In genomic region chr22:50698546-50698945, GRCh38 we compare ENCODE assay signal across 21 cellular contexts. TPM values are rescaled to one million over a fixed set of nuclear protein-coding genes. Genes with fewer than 3 reads are reported as not detected.
A peak's percentile ranks its signal among the peaks of the same experiment; 100 is the strongest.
DNase-seq lines count a peak whose midpoint lies in the region; ATAC-seq and TF ChIP-seq lines count a peak whose summit lies in the region.
"Had no signal": no experiment of that assay in that cellular context is flagged by ENCODE, and none has a peak within 500 bp of the region (broad histone marks: within the 10 kb centered on the region; RNA-seq: fewer than 3 reads in every experiment).

No MANE protein-coding gene starts in this region.

- intact Hi-C loops in HCT116 (cut with micrococcal nuclease) (no loop called here), dorsolateral prefrontal cortex (cut with DNase I) (loop anchor here (5.0 kb wide), 2 partner anchors 71 to 76 kb away; partner anchors contain the start of gene ARSA (in 1 of the 2)), sigmoid colon (cut with DNase I) (loop anchor here (5.0 kb wide), 1 partner anchor 71 kb away; the partner anchor contains the start of gene ARSA)

- no peak for TF ChIP-seq EP300 in sigmoid colon (IDR thresholded peaks at IDR 0.05)

- H3K79me2 ChIP-seq in HCT116 (ENCODE audit: insufficient read depth, low read length) = peaks cover 17% of the 10 kb centered on the region

- ATAC-seq in HCT116 (no peak), GM18873 (IDR thresholded peaks at IDR 0.05; ENCODE audit: low FRiP score, unreplicated experiment) (no peak), HG02678 (IDR thresholded peaks at IDR 0.05; ENCODE audit: unreplicated experiment) (no peak)

- no peak for TF ChIP-seq RAD21 in HCT116 (IDR thresholded peaks at IDR 0.05; ENCODE audit: low read depth)
- no peak for TF ChIP-seq RAD21 in liver (IDR thresholded peaks at IDR 0.05)

- 31% methylated on average over 12 of the region's 12 CpGs for WGBS in liver
- 84 to 88% methylated on average over 12 of the region's 12 CpGs for WGBS in sigmoid colon, 2 donors

- CTCF ChIA-PET in HCT116 (lab: Charles Lee) = no interaction called here

- H3K4me2 ChIP-seq in HCT116 (ENCODE audit: low read length) = peak overlapping the region; percentile 86; the same call in 1 of the 2 replicates
- H3K4me2 ChIP-seq: KMS-11 had no signal

- H3K4me1 ChIP-seq in HCT116 (ENCODE audit: control insufficient read depth in 1 of 2, insufficient read depth in 2 of 2, low read length in 2 of 2) (peaks cover 2 to 10% of the 10 kb centered on the region in 2 experiments; a peak in 1 of 4 replicates), liver (ENCODE audit: control insufficient read depth in 4 of 4, insufficient read depth in 4 of 4, low read length in 3 of 4) (peaks cover 17 to 68% (median 49%) of the 10 kb centered on the region in 4 donors), sigmoid colon (peaks cover 0 to 17% (median 14%) of the 10 kb centered on the region in 4 donors)
- H3K4me1 ChIP-seq: adrenal gland had no signal

- RAD21 ChIA-PET in HCT116 (lab: Charles Lee; ENCODE audit: low non-redundant PET in 1 of 2, low total read pairs in 2 of 2, uncharacterized antibody in 2 of 2, unreplicated experiment in 2 of 2) = no interaction called here

- no peaks in the 10 kb centered on the region for H3K9me2 ChIP-seq in HCT116 (ENCODE audit: insufficient read depth)

- no peak overlapping the region for H3K4me3 ChIP-seq in HCT116 (replicated peaks in 1 of 2; ENCODE audit: low read depth in 1 of 2, low read length in 2 of 2)
- peak overlapping the region in 58 of 59 donors; percentile 35 to 78 (median 64) for H3K4me3 ChIP-seq in dorsolateral prefrontal cortex
- peak overlapping the region in 2 of 3 donors; percentile 71 to 74 for H3K4me3 ChIP-seq in liver (ENCODE audit: low read depth in 1 of 3, low read length in 3 of 3)
- H3K4me3 ChIP-seq in sigmoid colon = peak overlapping the region in 1 of 4 donors; percentile 63
- H3K4me3 ChIP-seq: adrenal gland, thoracic aorta had no signal

- no peaks in the 10 kb centered on the region for H3K9me3 ChIP-seq in HCT116 (ENCODE audit: control insufficient read depth in 1 of 2, insufficient read depth in 1 of 2, low read depth in 1 of 2, low read length in 2 of 2)
- H3K9me3 ChIP-seq in liver (ENCODE audit: control insufficient read depth in 4 of 4, low read length in 3 of 4) = no peaks in the 10 kb centered on the region
- no peaks in the 10 kb centered on the region for H3K9me3 ChIP-seq in sigmoid colon
- H3K9me3 ChIP-seq: adrenal gland, esophagus muscularis mucosa, thoracic aorta had no signal

- no peak overlapping the region for H2AFZ ChIP-seq in HCT116 (ENCODE audit: low read depth, low read length, poor library complexity, severe bottlenecking)

- no peak for TF ChIP-seq CTCF in HCT116 (IDR thresholded peaks at IDR 0.05 in 2 of 3, conservative IDR thresholded peaks at IDR 0.05 in 1 of 3; ENCODE audit: borderline replicate concordance in 1 of 3, insufficient read depth in 1 of 3, low read depth in 2 of 3, low read length in 2 of 3)
- TF ChIP-seq CTCF in dorsolateral prefrontal cortex (IDR thresholded peaks at IDR 0.05 in 54 of 56, conservative IDR thresholded peaks at IDR 0.05 in 2 of 56; ENCODE audit: low read depth in 1 of 56, partially characterized antibody in 56 of 56) = no peak
- TF ChIP-seq CTCF in liver (IDR thresholded peaks at IDR 0.05; ENCODE audit: low read depth, low read length, missing input control) = no peak
- no peak for TF ChIP-seq CTCF in sigmoid colon (IDR thresholded peaks at IDR 0.05)

- no peak for DNase-seq in HCT116 (ENCODE audit: low read depth, low spot score)
- peak in 7 of 10 donors; percentile 17 to 47 (median 38) for DNase-seq in dorsolateral prefrontal cortex
- DNase-seq in sigmoid colon = peak; percentile 60
- DNase-seq in mucosa of gallbladder (ENCODE audit: low spot score) = no peak
- DNase-seq in GOT3 (lab: John Stamatoyannopoulos, UW) = no peak
- DNase-seq: activated CD4-positive, alpha-beta T cell treated with anti-CD3 and anti-CD28 coated beads, Interleukin-2, amount 50 U/mL, for 4 hours; activated T-cell treated with anti-CD3 and anti-CD28 coated beads, Interleukin-2, amount 50 U/mL, for 48 hours; DMS 273 treated with DMSO at 0.1 percent for 48 hours; NCI-H1417; retina; SIG-M5; T-helper 9 cell had no signal

- no peak overlapping the region for H3K9ac ChIP-seq in HCT116 (ENCODE audit: low read length)
- H3K9ac ChIP-seq in liver (ENCODE audit: low read depth in 1 of 2, low read length in 2 of 2) = peak overlapping the region in 1 of 2 donors; percentile 49
- H3K9ac ChIP-seq: KMS-11 had no signal

- no peaks in the 10 kb centered on the region for H4K20me1 ChIP-seq in HCT116 (ENCODE audit: insufficient read depth)

- no peaks in the 10 kb centered on the region for H3K36me3 ChIP-seq in HCT116 (ENCODE audit: control insufficient read depth in 1 of 2, insufficient read depth in 2 of 2, low read length in 2 of 2)
- H3K36me3 ChIP-seq in liver (ENCODE audit: control insufficient read depth in 4 of 4, insufficient read depth in 3 of 4, low read depth in 1 of 4, low read length in 3 of 4) = peaks cover 0 to 6% (median under 1%) of the 10 kb centered on the region in 4 donors
- H3K36me3 ChIP-seq in sigmoid colon = no peaks in the 10 kb centered on the region
- H3K36me3 ChIP-seq: adrenal gland, thoracic aorta had no signal

- no peak overlapping the region for H3K27ac ChIP-seq in HCT116 (ENCODE audit: low read depth, low read length)
- peak overlapping the region in 52 of 59 donors; percentile 18 to 92 (median 69) for H3K27ac ChIP-seq in dorsolateral prefrontal cortex
- peak overlapping the region; percentile 98 for H3K27ac ChIP-seq in liver (ENCODE audit: low read depth in 1 of 2, low read length in 2 of 2)
- H3K27ac ChIP-seq in sigmoid colon = no peak overlapping the region
- H3K27ac ChIP-seq: adrenal gland, HL-60, KMS-11, thoracic aorta had no signal

- no TSS peak for BruUV-seq in HCT116 (replicated peaks; lab: Mats Ljungman, UMichigan)

- POLR2A ChIA-PET in HCT116 (lab: Charles Lee) = no interaction called here

- H3K27me3 ChIP-seq in HCT116 (ENCODE audit: insufficient read depth, low read length) (no peaks in the 10 kb centered on the region), dorsolateral prefrontal cortex (no peaks in the 10 kb centered on the region), liver (ENCODE audit: control insufficient read depth in 4 of 4, insufficient read depth in 4 of 4, low read length in 3 of 4) (no peaks in the 10 kb centered on the region), sigmoid colon (peaks cover 0 to 3% (median 0%) of the 10 kb centered on the region in 3 donors)
- H3K27me3 ChIP-seq: adrenal gland had no signal

- TF ChIP-seq POLR2A in HCT116 (IDR thresholded peaks at IDR 0.05; ENCODE audit: borderline replicate concordance, extremely low read depth, insufficient read depth, insufficient read length) (no peak), sigmoid colon (IDR thresholded peaks at IDR 0.05) (no peak)

TF ChIP-seq in liver, 16 proteins besides CTCF, POLR2A, EP300 and RAD21:
- TF ChIP-seq NR2F2 (IDR thresholded peaks at IDR 0.05) (peak; percentile 7), HNF4G (IDR thresholded peaks at IDR 0.05) (no peak)
TF ChIP-seq in liver: peak in this region for 1.

RNA-seq across cellular contexts. Expression of gene SHANK3, which starts 25.9 kb away (rescaled TPM):
- total RNA-seq in HCT116 (2021; ENCODE audit: unreplicated experiment) (16.0 TPM), dorsolateral prefrontal cortex (100 to 1,000 TPM in 90 of 120 experiments, 10 to 100 TPM in 30; 42.8 to 197 (median 115) TPM), liver (1 to 10 TPM; 5.1 to 10.0 TPM), sigmoid colon (10 to 100 TPM in 1 of 4 donors, 1 to 10 TPM in 3; 2.5 to 14.4 (median 3.7) TPM), mucosa of gallbladder (21.8 TPM)
- 7.2 and 7.3 TPM in 2 replicates for polyA plus RNA-seq in HCT116 (2012)
- polyA plus RNA-seq in liver (1 to 10 TPM; 1.1 to 6.4 TPM), sigmoid colon (1 to 10 TPM in 1 of 3 donors, under 1 TPM in 2; 0.23 to 6.6 (median 0.60) TPM)

RNA-seq across cellular contexts. Expression of gene ACR, which starts 39.5 kb away (rescaled TPM):
- total RNA-seq in HCT116 (2021; ENCODE audit: unreplicated experiment) = 1.5 TPM
- 1.1 and 1.2 TPM in 2 replicates for polyA plus RNA-seq in HCT116 (2012)
- total RNA-seq in dorsolateral prefrontal cortex = 1 to 10 TPM in 55 of 120 experiments, under 1 TPM in 41, not detected in 24; 0.33 to 2.9 (median 1.1) TPM
- total RNA-seq in liver = under 1 TPM; 0.09 to 0.17 TPM
- polyA plus RNA-seq in liver = under 1 TPM; 0.07 to 0.14 TPM
- under 1 TPM in 1 of 4 donors, not detected in 3; 0.68 TPM for total RNA-seq in sigmoid colon
- polyA plus RNA-seq in sigmoid colon = under 1 TPM in 1 of 3 donors, not detected in 2; 0.06 TPM
- total RNA-seq in mucosa of gallbladder = 0.92 TPM
- total RNA-seq: thoracic aorta had no signal
- polyA plus RNA-seq: keratinocyte had no signal

Comparison
In these comparisons a context has a peak if more than half of its experiments do, and no peak if none do; other contexts are left out.
1. DNase-seq: peak in dorsolateral prefrontal cortex (7 of 10) and sigmoid colon (single experiment); none in HCT116 (single experiment), mucosa of gallbladder (single experiment) and GOT3 (single experiment).
2. H3K27ac ChIP-seq: peak in dorsolateral prefrontal cortex (52 of 59) and liver (2 of 2); none in HCT116 (single experiment) and sigmoid colon (0 of 4).
3. H3K4me3 ChIP-seq: peak in dorsolateral prefrontal cortex (58 of 59) and liver (2 of 3); none in HCT116 (0 of 2).